In genomic region chr17:17492562-17492961, GRCh38 we compare ENCODE assay signal across 1 cellular context.
TF ChIP-seq lines count a peak whose summit lies in the region.

No MANE protein-coding gene starts in this region.

TF ChIP-seq in GM23338, 12 proteins besides CTCF, POLR2A, EP300 and RAD21 (continued from another document):
- TF ChIP-seq ZNF462 (CRISPR knock-in tag; IDR thresholded peaks at IDR 0.05): no peak
- TF ChIP-seq NANOG (IDR thresholded peaks at IDR 0.05; ENCODE audit: borderline replicate concordance): no peak
- no peak for TF ChIP-seq ZNF331 (CRISPR knock-in tag; IDR thresholded peaks at IDR 0.05; ENCODE audit: low read depth)
- no peak for TF ChIP-seq ETS1 (IDR thresholded peaks at IDR 0.05)
